In genomic region chr15:64158363-64159134, GRCh38 we compare ENCODE assay signal across 12 cellular contexts. TPM values are rescaled to one million over a fixed set of nuclear protein-coding genes. Genes with fewer than 3 reads are reported as not detected.
DNase-seq lines count a peak whose midpoint lies in the region; ATAC-seq and TF ChIP-seq lines count a peak whose summit lies in the region.
"Had no signal": no experiment of that assay in that cellular context is flagged by ENCODE, and none has a peak within 500 bp of the region (broad histone marks: within the 10 kb centered on the region; RNA-seq: fewer than 3 reads in every experiment).

No MANE protein-coding gene starts in this region.

- H3K4me1 ChIP-seq in HAP-1 = peaks cover 8% of the 10 kb centered on the region

- no peak for ATAC-seq in activated naive CD8-positive, alpha-beta T cell treated with anti-CD3 and anti-CD28 coated beads, Interleukin-2, amount 10 ng/mL, durations not matched to agents 7 days and 5 days (ENCODE audit: low read depth)
- ATAC-seq in memory B cell (ENCODE audit: low read depth) = no peak
- ATAC-seq in omental fat pad (ENCODE audit: low FRiP score) = no peak
- ATAC-seq in GM21526 (IDR thresholded peaks at IDR 0.05; ENCODE audit: low FRiP score, unreplicated experiment) = no peak
- ATAC-seq: esophagus mucosa had no signal

- H3K36me3 Mint-ChIP-seq in CD14-positive monocyte (peaks cover 58 to 71% of the 10 kb centered on the region in 2 donors), HFFc6 (ENCODE audit: low read depth) (peaks cover 41% of the 10 kb centered on the region), memory B cell (peaks cover 39% of the 10 kb centered on the region)
- H3K36me3 Mint-ChIP-seq in activated naive CD8-positive, alpha-beta T cell treated with anti-CD3 and anti-CD28 coated beads, Interleukin-2, amount 10 ng/mL, durations not matched to agents 7 days and 5 days = peaks cover 25% of the 10 kb centered on the region

- TF ChIP-seq CTCF in CD14-positive monocyte (IDR thresholded peaks at IDR 0.05) (no peak), HFFc6 (IDR thresholded peaks at IDR 0.05) (no peak), omental fat pad (IDR thresholded peaks at IDR 0.05) (no peak)

- peaks cover 87% of the 10 kb centered on the region for H3K36me3 ChIP-seq in HAP-1 (replicated peaks)

- H3K27me3 Mint-ChIP-seq in CD14-positive monocyte (ENCODE audit: low read depth in 3 of 3) = peaks cover 0 to under 1% (median under 1%) of the 10 kb centered on the region in 3 donors
- H3K27me3 Mint-ChIP-seq in HFFc6 (ENCODE audit: insufficient read depth) = peaks cover 10% of the 10 kb centered on the region
- no peaks in the 10 kb centered on the region for H3K27me3 Mint-ChIP-seq in activated naive CD8-positive, alpha-beta T cell treated with anti-CD3 and anti-CD28 coated beads, Interleukin-2, amount 10 ng/mL, durations not matched to agents 7 days and 5 days
- H3K27me3 Mint-ChIP-seq in memory B cell = no peaks in the 10 kb centered on the region

- no peaks in the 10 kb centered on the region for H3K9me3 Mint-ChIP-seq in CD14-positive monocyte
- no peaks in the 10 kb centered on the region for H3K9me3 Mint-ChIP-seq in HFFc6
- H3K9me3 Mint-ChIP-seq in activated naive CD8-positive, alpha-beta T cell treated with anti-CD3 and anti-CD28 coated beads, Interleukin-2, amount 10 ng/mL, durations not matched to agents 7 days and 5 days = no peaks in the 10 kb centered on the region
- H3K9me3 Mint-ChIP-seq in memory B cell = no peaks in the 10 kb centered on the region
- H3K9me3 Mint-ChIP-seq: CD4-positive, CD25-positive, alpha-beta regulatory T cell had no signal

- POLR2A ChIA-PET in activated naive CD8-positive, alpha-beta T cell treated with anti-CD3 and anti-CD28 coated beads, Interleukin-2, amount 10 ng/mL, durations not matched to agents 7 days and 5 days (lab: Charles Lee) = interaction anchor here (0.6 kb wide), 1 partner anchor 226 kb away, joined by 3 read pairs; no protein-coding TSS in a partner anchor

- DNase-seq in CD14-positive monocyte (ENCODE audit: low spot score) (no peak), HFFc6 (no peak), memory B cell (ENCODE audit: low spot score in 2 of 2) (no peak), omental fat pad (ENCODE audit: low spot score) (no peak), HAP-1 (ENCODE audit: low spot score in 2 of 2) (no peak), DMS 273 (lab: John Stamatoyannopoulos, UW; ENCODE audit: unreplicated experiment) (no peak)
- no peak for DNase-seq in activated naive CD8-positive, alpha-beta T cell treated with anti-CD3 and anti-CD28 coated beads, Interleukin-2, amount 10 ng/mL, durations not matched to agents 7 days and 5 days
- DNase-seq: CD4-positive, CD25-positive, alpha-beta regulatory T cell; MG63; SJCRH30 had no signal

- no peaks in the 10 kb centered on the region for H3K9me3 ChIP-seq in HAP-1
- H3K9me3 ChIP-seq: MG63, SJCRH30 had no signal

- H3K4me1 Mint-ChIP-seq in CD14-positive monocyte (peaks cover 24% of the 10 kb centered on the region), HFFc6 (ENCODE audit: low read depth) (peaks cover 39% of the 10 kb centered on the region), memory B cell (peaks cover 46% of the 10 kb centered on the region)
- peaks cover 25% of the 10 kb centered on the region for H3K4me1 Mint-ChIP-seq in activated naive CD8-positive, alpha-beta T cell treated with anti-CD3 and anti-CD28 coated beads, Interleukin-2, amount 10 ng/mL, durations not matched to agents 7 days and 5 days

- no peak overlapping the region for H3K4me3 ChIP-seq in HAP-1
- H3K4me3 ChIP-seq: MG63, SJCRH30 had no signal

- H3K27ac Mint-ChIP-seq in CD14-positive monocyte = peak overlapping the region in 5 of 7 donors; percentile 34 to 71 (median 41)
- peak overlapping the region; percentile 66 for H3K27ac Mint-ChIP-seq in HFFc6
- peak overlapping the region; percentile 58 for H3K27ac Mint-ChIP-seq in activated naive CD8-positive, alpha-beta T cell treated with anti-CD3 and anti-CD28 coated beads, Interleukin-2, amount 10 ng/mL, durations not matched to agents 7 days and 5 days
- H3K27ac Mint-ChIP-seq in memory B cell = peak overlapping the region; percentile 61

- H3K27me3 ChIP-seq in HAP-1 (ENCODE audit: low read depth) = no peaks in the 10 kb centered on the region
- H3K27me3 ChIP-seq: MG63, SJCRH30 had no signal

- H3K4me3 Mint-ChIP-seq in CD14-positive monocyte = no peak overlapping the region
- peak overlapping the region; percentile 17 for H3K4me3 Mint-ChIP-seq in HFFc6
- no peak overlapping the region for H3K4me3 Mint-ChIP-seq in activated naive CD8-positive, alpha-beta T cell treated with anti-CD3 and anti-CD28 coated beads, Interleukin-2, amount 10 ng/mL, durations not matched to agents 7 days and 5 days
- H3K4me3 Mint-ChIP-seq in memory B cell = no peak overlapping the region

- intact Hi-C loops in CD14-positive monocyte (cut with micrococcal nuclease) = no loop called here

- in situ Hi-C loops in HAP-1 (cut with MboI; ENCODE audit: low sequenced_read_pairs) = no loop called here

RNA-seq across cellular contexts. Expression of gene PPIB, which starts 4.3 kb away (rescaled TPM):
- 100 to 1,000 TPM; 520 to 532 TPM for polyA plus RNA-seq in CD14-positive monocyte
- 1,000 to 10,000 TPM; 1,000 to 1,254 (median 1,048) TPM for total RNA-seq in HFFc6 (2021; fragmentation: NEBNext Ultra II Directional; extraction: Animal tissue kit (Norgen Biotek cat#: 25700))
- total RNA-seq in activated naive CD8-positive, alpha-beta T cell treated with anti-CD3 and anti-CD28 coated beads, Interleukin-2, amount 10 ng/mL, durations not matched to agents 7 days and 5 days = 100 to 1,000 TPM; 225 to 227 TPM
- 100 to 1,000 TPM; 244 to 431 (median 373) TPM for total RNA-seq in omental fat pad

RNA-seq across cellular contexts. Expression of gene SNX22, which starts 7.0 kb away (rescaled TPM):
- 1 to 10 TPM in 1 of 2 donors, under 1 TPM in 1; 0.80 to 1.2 TPM for polyA plus RNA-seq in CD14-positive monocyte
- under 1 TPM in 4 of 6 experiments, not detected in 2; 0.07 to 0.21 (median 0.14) TPM for total RNA-seq in HFFc6 (2021; fragmentation: NEBNext Ultra II Directional; extraction: Animal tissue kit (Norgen Biotek cat#: 25700))
- 1 to 10 TPM in 1 of 2 experiments, under 1 TPM in 1; 0.80 to 1.1 TPM for total RNA-seq in activated naive CD8-positive, alpha-beta T cell treated with anti-CD3 and anti-CD28 coated beads, Interleukin-2, amount 10 ng/mL, durations not matched to agents 7 days and 5 days
- total RNA-seq in omental fat pad = 1 to 10 TPM in 2 of 4 donors, under 1 TPM in 1, not detected in 1; 0.38 to 2.6 (median 1.2) TPM
